Comparison of ENCODE assay signal across 8 cellular contexts in genomic region chr6:11263185-11263817, GRCh38. TPM values are rescaled to one million over a fixed set of nuclear protein-coding genes. Genes with fewer than 3 reads are reported as not detected.
DNase-seq lines count a peak whose midpoint lies in the region; ATAC-seq, FAIRE-seq and TF ChIP-seq lines count a peak whose summit lies in the region.

No MANE protein-coding gene starts in this region.

- peak overlapping the region; percentile 57 to 89 (median 76) for H3K27ac Mint-ChIP-seq in immature natural killer cell
- H3K27ac Mint-ChIP-seq in activated CD8-positive, alpha-beta memory T cell treated with anti-CD3 and anti-CD28 coated beads, Interleukin-2, amount 10 ng/mL, durations not matched to agents 7 days and 5 days: no peak overlapping the region

- POLR2A ChIA-PET in HEK293 (lab: Yijun Ruan, JAX): interaction anchor here (0.7 to 1.5 kb wide), 3 partner anchors 11 to 33 kb away, joined by 3 to 9 read pairs (median 3); partner anchors contain the start of gene NEDD9

- ATAC-seq in HG03196 (IDR thresholded peaks at IDR 0.05; ENCODE audit: unreplicated experiment) (no peak), HG03460 (IDR thresholded peaks at IDR 0.05; ENCODE audit: unreplicated experiment) (no peak)
- no peak for ATAC-seq in activated CD8-positive, alpha-beta memory T cell treated with anti-CD3 and anti-CD28 coated beads, Interleukin-2, amount 10 ng/mL, durations not matched to agents 7 days and 5 days

- H3K9me3 Mint-ChIP-seq in immature natural killer cell: no peaks in the 10 kb centered on the region
- H3K9me3 Mint-ChIP-seq in activated CD8-positive, alpha-beta memory T cell treated with anti-CD3 and anti-CD28 coated beads, Interleukin-2, amount 10 ng/mL, durations not matched to agents 7 days and 5 days (ENCODE audit: low read depth): no peaks in the 10 kb centered on the region

- H3K4me1 Mint-ChIP-seq in immature natural killer cell: peaks cover 68 to 73% of the 10 kb centered on the region in 2 donors
- peaks cover 41% of the 10 kb centered on the region for H3K4me1 Mint-ChIP-seq in activated CD8-positive, alpha-beta memory T cell treated with anti-CD3 and anti-CD28 coated beads, Interleukin-2, amount 10 ng/mL, durations not matched to agents 7 days and 5 days

- DNase-seq in ascending aorta (ENCODE audit: low spot score in 2 of 2) (peak; percentile 37 to 90), immature natural killer cell (peak in 2 of 3 donors; percentile 17), small intestine (peak; percentile 94)
- DNase-seq in activated CD8-positive, alpha-beta memory T cell treated with anti-CD3 and anti-CD28 coated beads, Interleukin-2, amount 10 ng/mL, durations not matched to agents 7 days and 5 days: no peak
- no peak for DNase-seq in stimulated activated CD8-positive, alpha-beta memory T cell treated with anti-CD3 and anti-CD28 coated beads, Interleukin-4, amount 100 ng/mL, for 48 hours

- H3K4me3 ChIP-seq in HEK293 (ENCODE audit: low read depth, low read length) (no peak overlapping the region), ascending aorta (peak overlapping the region in 1 of 2 donors; percentile 40), small intestine (ENCODE audit: low read depth in 1 of 2, low read length in 2 of 2) (no peak overlapping the region)

- peaks cover 1 to 8% (median 5%) of the 10 kb centered on the region in 3 donors for H3K27me3 Mint-ChIP-seq in immature natural killer cell (ENCODE audit: low read depth in 3 of 3)
- H3K27me3 Mint-ChIP-seq in activated CD8-positive, alpha-beta memory T cell treated with anti-CD3 and anti-CD28 coated beads, Interleukin-2, amount 10 ng/mL, durations not matched to agents 7 days and 5 days: no peaks in the 10 kb centered on the region

- intact Hi-C loops in ascending aorta (cut with DNase I): loop anchor here (2.0 kb wide), 1 partner anchor 30 kb away; the partner anchor contains the start of gene NEDD9

- H3K9me3 ChIP-seq in HEK293 (ENCODE audit: control insufficient read depth, insufficient read depth, low read depth, low read length): no peaks in the 10 kb centered on the region
- H3K9me3 ChIP-seq in ascending aorta: no peaks in the 10 kb centered on the region
- H3K9me3 ChIP-seq in small intestine (ENCODE audit: control insufficient read depth, low read depth): no peaks in the 10 kb centered on the region

- TF ChIP-seq CTCF in HEK293 (tag by site-specific recombination; IDR thresholded peaks at IDR 0.05) (no peak), ascending aorta (IDR thresholded peaks at IDR 0.05) (no peak)

- peaks cover 5 to 23% (median 13%) of the 10 kb centered on the region in 3 donors for H3K36me3 Mint-ChIP-seq in immature natural killer cell
- H3K36me3 Mint-ChIP-seq in activated CD8-positive, alpha-beta memory T cell treated with anti-CD3 and anti-CD28 coated beads, Interleukin-2, amount 10 ng/mL, durations not matched to agents 7 days and 5 days: peaks cover 37% of the 10 kb centered on the region

- H3K27me3 ChIP-seq in ascending aorta: no peaks in the 10 kb centered on the region
- no peaks in the 10 kb centered on the region for H3K27me3 ChIP-seq in small intestine (ENCODE audit: control insufficient read depth in 2 of 2, insufficient read depth in 2 of 2, low read length in 2 of 2)

- H3K4me1 ChIP-seq in HEK293 (ENCODE audit: control insufficient read depth, insufficient read depth, low read length) (peaks cover 3% of the 10 kb centered on the region; the same call in 1 of the 2 replicates), ascending aorta (peaks cover 9 to 24% of the 10 kb centered on the region in 2 donors), small intestine (ENCODE audit: control insufficient read depth in 2 of 2, insufficient read depth in 1 of 2, low read depth in 1 of 2, low read length in 1 of 2) (peaks cover 9 to 16% of the 10 kb centered on the region in 2 donors)

- H3K36me3 ChIP-seq in HEK293 (ENCODE audit: control insufficient read depth in 2 of 2, insufficient read depth in 1 of 2, low read length in 2 of 2) (no peaks in the 10 kb centered on the region), ascending aorta (no peaks in the 10 kb centered on the region), small intestine (ENCODE audit: control insufficient read depth in 2 of 2, insufficient read depth in 2 of 2, low read length in 2 of 2) (no peaks in the 10 kb centered on the region)

- no peak for FAIRE-seq in small intestine (lab: Jason Lieb, UNC)

- WGBS in small intestine, 3 donors: 11 to 24% (median 22%) methylated on average over 5 of the region's 5 CpGs

- CTCF ChIA-PET in HEK293 (lab: Yijun Ruan, JAX): interaction anchor here (0.7 to 3.1 kb wide), 13 partner anchors 14 to 234 kb away, joined by 3 to 12 read pairs (median 3); partner anchors contain the start of gene NEDD9
- CTCF ChIA-PET in activated CD8-positive, alpha-beta memory T cell treated with anti-CD3 and anti-CD28 coated beads, Interleukin-2, amount 10 ng/mL, durations not matched to agents 7 days and 5 days (lab: Charles Lee): interaction anchor here (1.0 to 1.8 kb wide), 4 partner anchors 9 to 232 kb away, joined by 3 to 6 read pairs (median 4); no protein-coding TSS in a partner anchor

- H3K27ac ChIP-seq in HEK293 (ENCODE audit: extremely low read depth, low read depth, low read length) (no peak overlapping the region; the same call in 1 of the 2 replicates), ascending aorta (peak overlapping the region; percentile 71 to 80), small intestine (ENCODE audit: low read depth in 1 of 2, low read length in 1 of 2) (peak overlapping the region; percentile 36 to 55)

- peak overlapping the region; percentile 7 to 64 (median 31) for H3K4me3 Mint-ChIP-seq in immature natural killer cell
- no peak overlapping the region for H3K4me3 Mint-ChIP-seq in activated CD8-positive, alpha-beta memory T cell treated with anti-CD3 and anti-CD28 coated beads, Interleukin-2, amount 10 ng/mL, durations not matched to agents 7 days and 5 days

TF ChIP-seq in HEK293, 187 proteins besides CTCF, POLR2A, EP300 and RAD21 (continues in another document):
- TF ChIP-seq PRDM1 (tag by site-specific recombination; IDR thresholded peaks at IDR 0.05) (peak; percentile 85), ZNF629 (tag by site-specific recombination; IDR thresholded peaks at IDR 0.05) (peak; percentile 65), ZBTB21 (tag by site-specific recombination; IDR thresholded peaks at IDR 0.05) (peak; percentile 78; the same call in 1 of the 2 replicates), ZBTB20 (tag by site-specific recombination; IDR thresholded peaks at IDR 0.05) (peak; percentile 69), ZNF280D (tag by site-specific recombination; IDR thresholded peaks at IDR 0.05) (no peak), ATF2 (tag by site-specific recombination; IDR thresholded peaks at IDR 0.05; ENCODE audit: low read depth) (peak; percentile 87), KLF1 (tag by site-specific recombination; IDR thresholded peaks at IDR 0.05) (no peak), ZBTB17 (tag by site-specific recombination; IDR thresholded peaks at IDR 0.05) (peak; percentile 43; the same call in 1 of the 2 replicates), YY2 (tag by site-specific recombination; IDR thresholded peaks at IDR 0.05) (0 out of 2 replicates have a peak, but pooled peaks have one; percentile 37), TRIM28 (IDR thresholded peaks at IDR 0.05; ENCODE audit: borderline replicate concordance, low read length) (no peak), HOXC10 (CRISPR knock-in tag; IDR thresholded peaks at IDR 0.05) (no peak), SETDB1 (IDR thresholded peaks at IDR 0.05; ENCODE audit: insufficient read length, low read length) (peak; percentile 37)

RNA-seq across cellular contexts. Expression of gene NEDD9, which starts 30.8 kb away (rescaled TPM):
- 150 TPM for total RNA-seq in ascending aorta
- 10 to 100 TPM; 26.2 to 73.6 (median 27.6) TPM for polyA plus RNA-seq in immature natural killer cell
- polyA plus RNA-seq in small intestine: 10 to 100 TPM; 13.6 to 15.1 (median 14.9) TPM
- total RNA-seq in activated CD8-positive, alpha-beta memory T cell treated with anti-CD3 and anti-CD28 coated beads, Interleukin-2, amount 10 ng/mL, durations not matched to agents 7 days and 5 days: 100 to 1,000 TPM in 1 of 2 experiments, 10 to 100 TPM in 1; 84.5 to 114 TPM

Comparison
In these comparisons a context has a peak if more than half of its experiments do, and no peak if none do; other contexts are left out.
1. DNase-seq: peak in ascending aorta (2 of 2), immature natural killer cell (2 of 3) and small intestine (single experiment); none in activated CD8-positive, alpha-beta memory T cell treated with anti-CD3 and anti-CD28 coated beads, Interleukin-2, amount 10 ng/mL, durations not matched to agents 7 days and 5 days (single experiment) and stimulated activated CD8-positive, alpha-beta memory T cell treated with anti-CD3 and anti-CD28 coated beads, Interleukin-4, amount 100 ng/mL, for 48 hours (single experiment).